In the genomic region with DNA sequence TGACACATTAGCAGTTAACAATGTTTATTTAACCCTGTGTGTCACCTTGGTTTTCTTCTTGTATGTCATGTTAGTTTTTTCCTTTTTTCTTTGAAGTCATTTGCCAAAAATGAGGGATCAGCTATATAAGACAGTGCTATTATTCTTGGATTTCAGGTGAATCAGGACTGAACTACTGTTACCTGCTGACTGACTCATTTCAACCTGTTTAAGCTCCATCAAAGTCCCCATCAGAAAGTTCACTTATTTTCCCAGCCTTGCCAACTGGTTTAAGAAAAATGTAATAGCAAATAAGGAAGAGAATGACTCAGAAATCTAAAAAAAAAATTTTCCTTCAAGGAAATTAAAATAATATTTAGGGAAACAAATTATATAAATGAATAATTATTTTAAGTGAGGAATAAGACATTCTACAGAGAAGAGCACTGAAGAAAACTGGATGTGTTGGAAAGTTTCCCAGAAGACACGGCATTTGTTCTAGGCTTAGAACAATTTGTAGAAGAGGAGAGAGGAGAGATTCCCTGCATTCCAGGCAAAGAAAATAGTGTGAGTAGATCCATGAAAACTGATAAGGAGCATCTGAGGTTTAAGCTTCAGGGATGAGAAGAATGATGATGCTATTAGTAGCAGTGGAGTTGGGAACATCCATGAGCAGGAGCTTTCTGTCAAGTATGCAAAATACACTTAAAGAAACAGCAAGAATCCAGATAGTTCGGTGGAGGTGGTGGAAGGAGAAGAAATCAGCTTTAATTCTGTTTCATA, we compare ENCODE assay signal across 20 cellular contexts.
DNase-seq lines count a peak whose midpoint lies in the region; ATAC-seq and TF ChIP-seq lines count a peak whose summit lies in the region.
"Had no signal": no experiment of that assay in that cellular context is flagged by ENCODE, and none has a peak within 500 bp of the region (broad histone marks: within the 10 kb centered on the region; RNA-seq: fewer than 3 reads in every experiment).

No MANE protein-coding gene starts in this region.

- no peak for TF ChIP-seq CTCF in AG09309 (IDR thresholded peaks at IDR 0.05; ENCODE audit: control insufficient read depth, insufficient read depth, low read depth, low read length, missing control alignments)

- H3K18ac ChIP-seq in mesendoderm (ENCODE audit: low read length), result no peak overlapping the region

- H3K27me3 ChIP-seq in mesendoderm (ENCODE audit: insufficient read depth, low read length, poor library complexity), result no peaks in the 10 kb centered on the region
- H3K27me3 ChIP-seq: breast epithelium, gastrocnemius medialis had no signal

- H3K9ac ChIP-seq in mesendoderm (ENCODE audit: low read length), result no peak overlapping the region

- H3K27ac ChIP-seq in mesendoderm (ENCODE audit: low read depth, low read length), result no peak overlapping the region
- H3K27ac ChIP-seq: breast epithelium, gastrocnemius medialis, lower lobe of right lung had no signal

- no peaks in the 10 kb centered on the region for H3K4me1 ChIP-seq in mesendoderm (ENCODE audit: control insufficient read depth, low read depth, low read length)
- H3K4me1 ChIP-seq: breast epithelium, gastrocnemius medialis, lower lobe of right lung had no signal

- no peak overlapping the region for H4K5ac ChIP-seq in mesendoderm (ENCODE audit: low read length)

- H3K4me3 ChIP-seq in AG09309 (ENCODE audit: control insufficient read depth, low read depth, low read length), result no peak overlapping the region
- no peak overlapping the region for H3K4me3 ChIP-seq in mesendoderm (ENCODE audit: low read length)
- H3K4me3 ChIP-seq: breast epithelium, gastrocnemius medialis, lower lobe of right lung had no signal

- H3K56ac ChIP-seq in mesendoderm (ENCODE audit: low read length), result no peak overlapping the region

- no peak overlapping the region for H2AK5ac ChIP-seq in mesendoderm (ENCODE audit: low read length)

- H2BK15ac ChIP-seq in mesendoderm (replicated peaks; ENCODE audit: low read depth), result no peak overlapping the region

- no peak overlapping the region for H2BK120ac ChIP-seq in mesendoderm (ENCODE audit: low read depth, low read length)

- H3K36me3 ChIP-seq in mesendoderm (ENCODE audit: control insufficient read depth, insufficient read depth, low read length), result no peaks in the 10 kb centered on the region
- H3K36me3 ChIP-seq: breast epithelium, gastrocnemius medialis, lower lobe of right lung had no signal

- no peak for ATAC-seq in HG03135 (IDR thresholded peaks at IDR 0.05; ENCODE audit: unreplicated experiment)
- ATAC-seq: gastrocnemius medialis; HCT116; lower lobe of right lung; natural killer cell treated with Interleukin-12 subunit alpha and Interleukin-12 subunit beta and Interleukin-15 and Interleukin-18, amount 100 ng/mL, for 72 hours had no signal

- H2BK5ac ChIP-seq in mesendoderm (ENCODE audit: low read length), result no peak overlapping the region

- H3K23ac ChIP-seq in mesendoderm (ENCODE audit: low read length), result no peak overlapping the region

- no peaks in the 10 kb centered on the region for H3K79me2 ChIP-seq in mesendoderm (ENCODE audit: control insufficient read depth, insufficient read depth, low read length)

- no CpG with 5 or more reads among the region's 2 CpGs for WGBS in mesendoderm (ENCODE audit: extremely low coverage, insufficient coverage, low lambda C conversion rate)

- H3K4ac ChIP-seq in mesendoderm (ENCODE audit: low read depth, low read length), result no peak overlapping the region

- no peak overlapping the region for H3K4me2 ChIP-seq in mesendoderm (ENCODE audit: low read length)

- no peak overlapping the region for H4K8ac ChIP-seq in mesendoderm (ENCODE audit: low read depth, low read length)

- DNase-seq in AG09309 (ENCODE audit: low read depth) (peak; percentile 23), M059J (ENCODE audit: low read depth) (peak; percentile 59), dedifferentiated amniotic fluid mesenchymal stem cell (ENCODE audit: extremely low spot score) (peak; percentile 58), mesendoderm (peak; percentile 68), HK-2 (ENCODE audit: unreplicated experiment) (no peak), COR-L47 (lab: John Stamatoyannopoulos, UW) (no peak)
- no peak for DNase-seq in stimulated activated naive CD4-positive, alpha-beta T cell (lab: John Stamatoyannopoulos, UW)
- DNase-seq: activated naive CD4-positive, alpha-beta T cell treated with anti-CD3 and anti-CD28 coated beads, Interleukin-2, amount 10 ng/mL, durations not matched to agents 7 days and 5 days; activated T-cell treated with anti-CD3 and anti-CD28 coated beads for 4 hours; effector CD8-positive, alpha-beta T cell; gastrocnemius medialis; lower lobe of right lung; NCI-H1092 treated with DMSO at 0.1 percent for 48 hours; NCI-H774; retina; SW 1271 had no signal

- no peaks in the 10 kb centered on the region for H3K79me1 ChIP-seq in mesendoderm (ENCODE audit: low read length)

Comparison
In these comparisons a context has a peak if more than half of its experiments do, and no peak if none do; other contexts are left out.
1. DNase-seq: peak in AG09309 (single experiment), M059J (single experiment), dedifferentiated amniotic fluid mesenchymal stem cell (single experiment) and mesendoderm (single experiment); none in HK-2 (single experiment), COR-L47 (single experiment) and stimulated activated naive CD4-positive, alpha-beta T cell (0 of 6).